Comparison of ENCODE assay signal across 9 cellular contexts in genomic region chr16:71919033-71919432, GRCh38. TPM values are rescaled to one million over a fixed set of nuclear protein-coding genes. Genes with fewer than 3 reads are reported as not detected.
DNase-seq lines count a peak whose midpoint lies in the region; ATAC-seq and TF ChIP-seq lines count a peak whose summit lies in the region.
"Had no signal": no experiment of that assay in that cellular context is flagged by ENCODE, and none has a peak within 500 bp of the region (broad histone marks: within the 10 kb centered on the region; RNA-seq: fewer than 3 reads in every experiment).

No MANE protein-coding gene starts in this region.

- H3K36me3 Mint-ChIP-seq in activated naive CD4-positive, alpha-beta T cell treated with anti-CD3 and anti-CD28 coated beads, Interleukin-2, amount 10 ng/mL, durations not matched to agents 7 days and 5 days = peaks cover 69% of the 10 kb centered on the region

- DNase-seq in right cardiac atrium (no peak), right atrium auricular region (ENCODE audit: low spot score) (no peak), SKM-1 (lab: John Stamatoyannopoulos, UW; ENCODE audit: unreplicated experiment) (peak; percentile 94), upper lobe of right lung (no peak), T1000 (lab: John Stamatoyannopoulos, UW) (no peak), midbrain (lab: John Stamatoyannopoulos, UW) (no peak)
- no peak for DNase-seq in activated naive CD4-positive, alpha-beta T cell treated with anti-CD3 and anti-CD28 coated beads, Interleukin-2, amount 10 ng/mL, durations not matched to agents 7 days and 5 days
- DNase-seq: activated effector memory CD4-positive, alpha-beta T cell treated with Interleukin-2 at 50 U/mL for 16 hours had no signal

- H3K4me3 Mint-ChIP-seq in activated naive CD4-positive, alpha-beta T cell treated with anti-CD3 and anti-CD28 coated beads, Interleukin-2, amount 10 ng/mL, durations not matched to agents 7 days and 5 days = no peak overlapping the region

- H3K27me3 ChIP-seq in right cardiac atrium (ENCODE audit: control insufficient read depth, insufficient read depth) (no peaks in the 10 kb centered on the region), right atrium auricular region (no peaks in the 10 kb centered on the region), upper lobe of right lung (no peaks in the 10 kb centered on the region)

- 60% methylated on average over 3 of the region's 3 CpGs for WGBS in right cardiac atrium

- CTCF ChIA-PET in activated naive CD4-positive, alpha-beta T cell treated with anti-CD3 and anti-CD28 coated beads, Interleukin-2, amount 10 ng/mL, durations not matched to agents 7 days and 5 days (lab: Charles Lee) = interaction anchor here (1.1 kb wide), 1 partner anchor 42 kb away, joined by 3 read pairs; no protein-coding TSS in a partner anchor

- H3K9me3 ChIP-seq in right cardiac atrium (ENCODE audit: control insufficient read depth, low read length) = no peaks in the 10 kb centered on the region
- no peaks in the 10 kb centered on the region for H3K9me3 ChIP-seq in right atrium auricular region
- H3K9me3 ChIP-seq in upper lobe of right lung = no peaks in the 10 kb centered on the region

- TF ChIP-seq CTCF in right atrium auricular region (IDR thresholded peaks at IDR 0.05) (no peak), upper lobe of right lung (IDR thresholded peaks at IDR 0.05) (no peak)

- no peaks in the 10 kb centered on the region for H3K27me3 Mint-ChIP-seq in activated naive CD4-positive, alpha-beta T cell treated with anti-CD3 and anti-CD28 coated beads, Interleukin-2, amount 10 ng/mL, durations not matched to agents 7 days and 5 days

- H3K27ac ChIP-seq in right cardiac atrium (ENCODE audit: low read length) (no peak overlapping the region), right atrium auricular region (no peak overlapping the region), upper lobe of right lung (no peak overlapping the region)

- H3K36me3 ChIP-seq in right atrium auricular region (peaks cover 85% of the 10 kb centered on the region), upper lobe of right lung (peaks cover 73% of the 10 kb centered on the region)

- H3K27ac Mint-ChIP-seq in activated naive CD4-positive, alpha-beta T cell treated with anti-CD3 and anti-CD28 coated beads, Interleukin-2, amount 10 ng/mL, durations not matched to agents 7 days and 5 days = no peak overlapping the region

- peak; percentile 33 to 48 for ATAC-seq in right cardiac atrium
- peak; percentile 59 for ATAC-seq in HG02943 (IDR thresholded peaks at IDR 0.05; ENCODE audit: low read depth, unreplicated experiment)
- peak; percentile 95 for ATAC-seq in upper lobe of right lung

- H3K4me1 ChIP-seq in right cardiac atrium (ENCODE audit: control insufficient read depth, insufficient read depth, low read length) = peaks cover 12% of the 10 kb centered on the region
- H3K4me1 ChIP-seq in right atrium auricular region = peaks cover 0 to 34% of the 10 kb centered on the region in 2 donors
- peaks cover 22% of the 10 kb centered on the region for H3K4me1 ChIP-seq in upper lobe of right lung

- H3K4me1 Mint-ChIP-seq in activated naive CD4-positive, alpha-beta T cell treated with anti-CD3 and anti-CD28 coated beads, Interleukin-2, amount 10 ng/mL, durations not matched to agents 7 days and 5 days = peaks cover 20% of the 10 kb centered on the region

- intact Hi-C loops in right cardiac atrium (cut with DNase I) (no loop called here), upper lobe of right lung (cut with DNase I) (no loop called here)

- H3K4me3 ChIP-seq in right cardiac atrium (ENCODE audit: low read length) (no peak overlapping the region), right atrium auricular region (no peak overlapping the region), upper lobe of right lung (no peak overlapping the region)

- no peaks in the 10 kb centered on the region for H3K9me3 Mint-ChIP-seq in activated naive CD4-positive, alpha-beta T cell treated with anti-CD3 and anti-CD28 coated beads, Interleukin-2, amount 10 ng/mL, durations not matched to agents 7 days and 5 days

RNA-seq across cellular contexts. Expression of gene IST1, which starts 23.7 kb away (rescaled TPM):
- total RNA-seq in right cardiac atrium = 100 to 1,000 TPM; 128 to 148 (median 139) TPM
- polyA plus RNA-seq in right cardiac atrium = 89.5 TPM
- total RNA-seq in right atrium auricular region = 100 to 1,000 TPM; 140 to 150 TPM
- 184 TPM for total RNA-seq in upper lobe of right lung

RNA-seq across cellular contexts. Expression of gene ZNF821, which starts 35.1 kb away (rescaled TPM):
- total RNA-seq in right cardiac atrium (1 to 10 TPM; 6.3 to 8.5 (median 6.9) TPM), right atrium auricular region (1 to 10 TPM; 2.6 to 8.9 TPM), upper lobe of right lung (5.6 TPM)
- polyA plus RNA-seq in right cardiac atrium = 5.0 TPM

Comparison
In these comparisons a context has a peak if more than half of its experiments do, and no peak if none do; other contexts are left out.
1. ATAC-seq: peak in every context shown above with its lines; median percentile 95 in upper lobe of right lung; 59 in HG02943; 40 in right cardiac atrium.